28 cellular contexts compared by ENCODE assay signal in the genomic region with DNA sequence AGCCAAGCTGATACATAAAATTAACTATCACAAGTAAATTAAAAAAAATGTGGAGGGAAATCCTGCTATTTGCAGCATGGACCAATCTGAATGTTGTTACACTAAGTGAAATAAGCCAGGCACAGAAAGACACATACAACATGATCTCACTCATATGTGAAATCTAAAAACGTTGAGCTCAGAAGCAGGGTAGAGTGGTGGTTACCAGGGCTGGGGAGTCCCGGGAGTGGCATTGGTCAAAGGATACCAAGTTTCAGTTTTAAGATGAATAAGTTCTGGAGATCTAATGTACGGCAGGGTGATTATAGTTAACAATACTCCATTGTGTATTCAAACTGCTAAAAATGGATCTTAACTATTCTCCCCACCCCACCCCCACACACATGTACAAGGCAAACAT.
DNase-seq lines count a peak whose midpoint lies in the region; ATAC-seq and TF ChIP-seq lines count a peak whose summit lies in the region.
"Had no signal": no experiment of that assay in that cellular context is flagged by ENCODE, and none has a peak within 500 bp of the region (broad histone marks: within the 10 kb centered on the region; RNA-seq: fewer than 3 reads in every experiment).

No MANE protein-coding gene starts in this region.

- H3K36me3 ChIP-seq in transverse colon (no peaks in the 10 kb centered on the region), adrenal gland (replicated peaks in 1 of 2) (no peaks in the 10 kb centered on the region)
- H3K36me3 ChIP-seq: pancreas, right lobe of liver, SJCRH30, stomach had no signal

- intact Hi-C loops in transverse colon (cut with DNase I; ENCODE audit: low total_unique reads) (no loop called here), adrenal gland (cut with DNase I) (no loop called here)

- ATAC-seq in GM18511 (IDR thresholded peaks at IDR 0.05; ENCODE audit: unreplicated experiment) (peak; percentile 93), GM21360 (IDR thresholded peaks at IDR 0.05; ENCODE audit: unreplicated experiment) (peak; percentile 83), HG02870 (IDR thresholded peaks at IDR 0.05; ENCODE audit: unreplicated experiment) (peak; percentile 47), HG03460 (IDR thresholded peaks at IDR 0.05; ENCODE audit: unreplicated experiment) (peak; percentile 81)
- ATAC-seq: activated CD8-positive, alpha-beta T cell treated with anti-CD3 and anti-CD28 coated beads for 36 hours; body of pancreas; naive thymus-derived CD4-positive, alpha-beta T cell; pancreas; right lobe of liver; T-helper 17 cell had no signal

- 16 to 27% methylated on average over 3 of the region's 3 CpGs for WGBS in transverse colon (ENCODE audit: low coverage in 1 of 2), 2 donors
- WGBS in adrenal gland, 4 donors: 54 to 63% (median 58%) methylated on average over 3 of the region's 3 CpGs

- no peak for TF ChIP-seq POLR2A in transverse colon (IDR thresholded peaks at IDR 0.05)
- no peak for TF ChIP-seq POLR2A in adrenal gland (IDR thresholded peaks at IDR 0.05)

- no peak for TF ChIP-seq CTCF in transverse colon (IDR thresholded peaks at IDR 0.05)
- no peak for TF ChIP-seq CTCF in adrenal gland (IDR thresholded peaks at IDR 0.05)

- H3K9me3 ChIP-seq in transverse colon (no peaks in the 10 kb centered on the region), adrenal gland (replicated peaks in 1 of 3) (no peaks in the 10 kb centered on the region)
- H3K9me3 ChIP-seq: body of pancreas, pancreas, right lobe of liver, SJCRH30, stomach had no signal

- H3K27ac ChIP-seq in transverse colon: no peak overlapping the region
- no peak overlapping the region for H3K27ac ChIP-seq in adrenal gland
- H3K27ac ChIP-seq: body of pancreas, coronary artery, pancreas, PC-9, right lobe of liver, SJCRH30, stomach had no signal

- H3K27me3 ChIP-seq in transverse colon (no peaks in the 10 kb centered on the region), adrenal gland (no peaks in the 10 kb centered on the region)
- H3K27me3 ChIP-seq: right lobe of liver, SJCRH30 had no signal

- DNase-seq in transverse colon (no peak), SHP77 (lab: John Stamatoyannopoulos, UW) (no peak), adrenal gland (no peak), DMS79 treated with DMSO at 0.1 percent for 48 hours (lab: John Stamatoyannopoulos, UW) (no peak)
- DNase-seq: activated B cell treated with CpG ODN at 0.5 μM for 24 hours; activated CD8-positive, alpha-beta T cell treated with anti-CD3 and anti-CD28 coated beads for 36 hours; activated T-cell treated with anti-CD3 and anti-CD28 coated beads, Interleukin-2, amount 50 U/mL, for 24 hours; body of pancreas; C1 segment of cervical spinal cord; GF-D8; H9; hippocampal formation; kidney; mammary epithelial cell; naive thymus-derived CD4-positive, alpha-beta T cell; NCI-H1436 treated with DMSO at 0.1 percent for 48 hours; NCI-H82; pancreas; PC-9; right lobe of liver; SJCRH30; stomach; T-helper 17 cell had no signal

- no peaks in the 10 kb centered on the region for H3K4me1 ChIP-seq in transverse colon
- no peaks in the 10 kb centered on the region for H3K4me1 ChIP-seq in adrenal gland (replicated peaks in 1 of 2)
- H3K4me1 ChIP-seq: body of pancreas, pancreas, right lobe of liver, SJCRH30, stomach had no signal

- in situ Hi-C loops in transverse colon (cut with MboI; ENCODE audit: low pct_ligation_motif_present in 1 of 4, low pct_unique_long_range_greater_than_20kb in 1 of 4, low sequenced_read_pairs in 3 of 4): no loop called here

- no peak overlapping the region for H3K4me3 ChIP-seq in transverse colon
- H3K4me3 ChIP-seq in adrenal gland: no peak overlapping the region
- H3K4me3 ChIP-seq: body of pancreas, coronary artery, pancreas, PC-9, right lobe of liver, SJCRH30, stomach had no signal

- TF ChIP-seq EP300 in transverse colon (IDR thresholded peaks at IDR 0.05; ENCODE audit: low read depth): no peak
